ENCODE assay signal across 37 cellular contexts in genomic region chr6:3859878-3860552, GRCh38. TPM values are rescaled to one million over a fixed set of nuclear protein-coding genes. Genes with fewer than 3 reads are reported as not detected.
DNase-seq lines count a peak whose midpoint lies in the region; ATAC-seq, FAIRE-seq and TF ChIP-seq lines count a peak whose summit lies in the region.
"Had no signal": no experiment of that assay in that cellular context is flagged by ENCODE, and none has a peak within 500 bp of the region (broad histone marks: within the 10 kb centered on the region; RNA-seq: fewer than 3 reads in every experiment).

No MANE protein-coding gene starts in this region.

- H3K4me3 ChIP-seq in HepG2 (replicated peaks in 1 of 3; ENCODE audit: insufficient read depth in 1 of 3, low read depth in 2 of 3, low read length in 3 of 3) (no peak overlapping the region), right lobe of liver (no peak overlapping the region), SK-N-SH (ENCODE audit: low read depth in 2 of 2, low read length in 1 of 2) (no peak overlapping the region), endothelial cell of umbilical vein (replicated peaks in 1 of 3; ENCODE audit: insufficient read depth in 1 of 3, low read depth in 1 of 3, low read length in 3 of 3) (no peak overlapping the region), lower leg skin (ENCODE audit: low read depth, poor library complexity, severe bottlenecking) (no peak overlapping the region), transverse colon (no peak overlapping the region)
- H3K4me3 ChIP-seq: A549; BLaER1; BLaER1 treated with 17β-estradiol and CSF1 and Interleukin-3, amounts not matched to agents 10 nM and 100 nM had no signal

- no peaks in the 10 kb centered on the region for H3K79me2 ChIP-seq in HepG2 (ENCODE audit: insufficient read depth, low read length)
- H3K79me2 ChIP-seq in SK-N-SH (ENCODE audit: insufficient read depth) = no peaks in the 10 kb centered on the region
- H3K79me2 ChIP-seq in endothelial cell of umbilical vein (ENCODE audit: control insufficient read depth, insufficient read depth, low read length) = no peaks in the 10 kb centered on the region

- dilution Hi-C loops in endothelial cell of umbilical vein (cut with MboI; ENCODE audit: extremely low pct_ligation_motif_present, low sequenced_read_pairs) = no loop called here

- in situ Hi-C loops in HepG2 (cut with HindIII; ENCODE audit: extremely low pct_ligation_motif_present, low pct_unique_long_range_greater_than_20kb) (no loop called here), transverse colon (cut with MboI; ENCODE audit: low pct_ligation_motif_present in 1 of 4, low pct_unique_long_range_greater_than_20kb in 1 of 4, low sequenced_read_pairs in 3 of 4) (no loop called here)

- H3K27ac ChIP-seq in HepG2 (ENCODE audit: extremely low read length, insufficient read depth, low read length) (no peak overlapping the region), right lobe of liver (no peak overlapping the region), SK-N-SH (ENCODE audit: low read depth in 2 of 2, low read length in 1 of 2) (peak overlapping the region in 1 of 2 experiments; percentile 31; a peak in 1 of 4 replicates), endothelial cell of umbilical vein (ENCODE audit: insufficient read depth, low read depth, low read length) (no peak overlapping the region), transverse colon (no peak overlapping the region)
- H3K27ac ChIP-seq: 22Rv1; A549; BLaER1; BLaER1 treated with 17β-estradiol and CSF1 and Interleukin-3, amounts not matched to agents 10 nM and 100 nM; C4-2B had no signal

- no peaks in the 10 kb centered on the region for H3K9me3 ChIP-seq in HepG2 (ENCODE audit: low read length)
- no peaks in the 10 kb centered on the region for H3K9me3 ChIP-seq in right lobe of liver
- H3K9me3 ChIP-seq in SK-N-SH = no peaks in the 10 kb centered on the region
- no peaks in the 10 kb centered on the region for H3K9me3 ChIP-seq in endothelial cell of umbilical vein (replicated peaks; ENCODE audit: control insufficient read depth, insufficient read depth, low read length)
- no peaks in the 10 kb centered on the region for H3K9me3 ChIP-seq in T-helper 17 cell (ENCODE audit: control insufficient read depth, low read length, poor library complexity, severe bottlenecking)
- H3K9me3 ChIP-seq in transverse colon = no peaks in the 10 kb centered on the region
- H3K9me3 ChIP-seq: A549, BE2C, BLaER1 had no signal

- peaks cover 28% of the 10 kb centered on the region for H3K4me1 ChIP-seq in HepG2 (ENCODE audit: insufficient read depth, low read length)
- peaks cover 0 to 17% (median 6%) of the 10 kb centered on the region in 4 donors for H3K4me1 ChIP-seq in right lobe of liver
- H3K4me1 ChIP-seq in SK-N-SH (ENCODE audit: control insufficient read depth in 1 of 2, insufficient read depth in 2 of 2, low read depth in 1 of 2, low read length in 1 of 2) = peaks cover 4 to 7% of the 10 kb centered on the region in 2 experiments; a peak in 2 of 4 replicates
- H3K4me1 ChIP-seq in endothelial cell of umbilical vein (ENCODE audit: control insufficient read depth, extremely low read depth, insufficient read depth, low read length) = no peaks in the 10 kb centered on the region
- H3K4me1 ChIP-seq in transverse colon = no peaks in the 10 kb centered on the region
- H3K4me1 ChIP-seq: A549; BE2C; BLaER1; BLaER1 treated with 17β-estradiol and CSF1 and Interleukin-3, amounts not matched to agents 10 nM and 100 nM; Caco-2 had no signal

- intact Hi-C loops in HepG2 (cut with micrococcal nuclease; ENCODE audit: unreplicated experiment) = no loop called here
- intact Hi-C loops in right lobe of liver (cut with DNase I) = no loop called here
- intact Hi-C loops in endothelial cell of umbilical vein (cut with micrococcal nuclease) = no loop called here
- intact Hi-C loops in lower leg skin (cut with DNase I; ENCODE audit: low total_unique reads) = no loop called here
- intact Hi-C loops in transverse colon (cut with DNase I; ENCODE audit: low total_unique reads) = loop anchor here (10.0 kb wide), 1 partner anchor 75 kb away; no protein-coding TSS in a partner anchor

- H3K36me3 Mint-ChIP-seq in T-helper 17 cell (ENCODE audit: low read depth) = no peaks in the 10 kb centered on the region
- H3K36me3 Mint-ChIP-seq: CD14-positive monocyte; CD4-positive, alpha-beta memory T cell; CD4-positive, CD25-positive, alpha-beta regulatory T cell; CD8-positive, alpha-beta T cell had no signal

- H3K9me2 ChIP-seq in SK-N-SH = no peaks in the 10 kb centered on the region

- H2AFZ ChIP-seq in HepG2 (ENCODE audit: low read length) (no peak overlapping the region), SK-N-SH (ENCODE audit: low read depth) (no peak overlapping the region), endothelial cell of umbilical vein (ENCODE audit: low read depth, low read length) (no peak overlapping the region)

- H3F3A ChIP-seq in SK-N-SH (replicated peaks; ENCODE audit: insufficient read depth) = peaks cover 14% of the 10 kb centered on the region

- TF ChIP-seq RAD21 in HepG2 (CRISPR knock-in tag; IDR thresholded peaks at IDR 0.05) (no peak), SK-N-SH (IDR thresholded peaks at IDR 0.05; ENCODE audit: low read length) (no peak)

- FAIRE-seq in HepG2 (lab: Jason Lieb, UNC) (no peak), endothelial cell of umbilical vein (lab: Jason Lieb, UNC) (no peak)
- FAIRE-seq: A204.1, A549, D721Med had no signal

- ATAC-seq in HepG2 = no peak
- ATAC-seq in right lobe of liver = no peak
- no peak; the same call in 2 of the 3 replicates for ATAC-seq in SK-N-SH treated with all-trans-retinoic acid at 6 μM for 48 hours
- ATAC-seq in T-helper 17 cell = no peak
- ATAC-seq: A549; CD8-positive, alpha-beta T cell had no signal

- H3K27ac Mint-ChIP-seq in T-helper 17 cell = no peak overlapping the region
- H3K27ac Mint-ChIP-seq: B cell; CD14-positive monocyte; CD4-positive, alpha-beta memory T cell; CD4-positive, alpha-beta T cell; CD4-positive, CD25-positive, alpha-beta regulatory T cell; CD8-positive, alpha-beta T cell had no signal

- no peaks in the 10 kb centered on the region for H3K36me3 ChIP-seq in HepG2 (replicated peaks in 1 of 2; ENCODE audit: control insufficient read depth in 1 of 2, insufficient read depth in 2 of 2, low read length in 2 of 2)
- H3K36me3 ChIP-seq in right lobe of liver = no peaks in the 10 kb centered on the region
- H3K36me3 ChIP-seq in SK-N-SH (replicated peaks in 1 of 2; ENCODE audit: control insufficient read depth in 1 of 2, insufficient read depth in 2 of 2, low read length in 1 of 2) = no peaks in the 10 kb centered on the region
- H3K36me3 ChIP-seq in endothelial cell of umbilical vein (ENCODE audit: control insufficient read depth in 2 of 2, extremely low read depth in 1 of 2, insufficient read depth in 2 of 2, low read length in 2 of 2) = no peaks in the 10 kb centered on the region
- H3K36me3 ChIP-seq in transverse colon = no peaks in the 10 kb centered on the region
- H3K36me3 ChIP-seq: BE2C; BLaER1; BLaER1 treated with 17β-estradiol and CSF1 and Interleukin-3, amounts not matched to agents 10 nM and 100 nM had no signal

- no peaks in the 10 kb centered on the region for H3K27me3 ChIP-seq in HepG2 (ENCODE audit: control insufficient read depth in 1 of 2, insufficient read depth in 2 of 2, low read length in 2 of 2)
- no peaks in the 10 kb centered on the region for H3K27me3 ChIP-seq in right lobe of liver
- no peaks in the 10 kb centered on the region for H3K27me3 ChIP-seq in SK-N-SH (ENCODE audit: insufficient read depth)
- H3K27me3 ChIP-seq in endothelial cell of umbilical vein (ENCODE audit: control insufficient read depth in 2 of 2, insufficient read depth in 2 of 2, low read length in 2 of 2) = no peaks in the 10 kb centered on the region
- no peaks in the 10 kb centered on the region for H3K27me3 ChIP-seq in transverse colon
- H3K27me3 ChIP-seq: BE2C; BLaER1; BLaER1 treated with 17β-estradiol and CSF1 and Interleukin-3, amounts not matched to agents 10 nM and 100 nM had no signal

- CTCF ChIA-PET in HepG2 (lab: Yijun Ruan, JAX; ENCODE audit: low intra/inter-chr PET ratio, low total read pairs) = no interaction called here
- CTCF ChIA-PET in SK-N-SH (lab: Yijun Ruan, JAX) = interaction anchor here (0.6 to 4.5 kb wide), 3 partner anchors 10 to 127 kb away, joined by 3 to 24 read pairs (median 5); partner anchors contain the start of gene FAM50B
- CTCF ChIA-PET in endothelial cell of umbilical vein (lab: Charles Lee) = interaction anchor here (1.1 to 2.3 kb wide), 4 partner anchors 9 to 14 kb away, joined by 3 to 19 read pairs (median 10); partner anchors contain the start of gene FAM50B

- no TSS peak for BruUV-seq in HepG2 (replicated peaks; lab: Mats Ljungman, UMichigan)
- no TSS peak for BruUV-seq in endothelial cell of umbilical vein (replicated peaks; lab: Mats Ljungman, UMichigan)

- TF ChIP-seq CTCF in HepG2 (CRISPR knock-in tag; IDR thresholded peaks at IDR 0.05) = no peak
- TF ChIP-seq CTCF in right lobe of liver (IDR thresholded peaks at IDR 0.05) = no peak
- TF ChIP-seq CTCF in SK-N-SH (IDR thresholded peaks at IDR 0.05) = no peak
- TF ChIP-seq CTCF in endothelial cell of umbilical vein (IDR thresholded peaks at IDR 0.05; ENCODE audit: extremely low read depth in 1 of 2, insufficient read depth in 1 of 2, low read depth in 1 of 2, low read length in 2 of 2) = no peak
- TF ChIP-seq CTCF in lower leg skin (IDR thresholded peaks at IDR 0.05) = no peak
- TF ChIP-seq CTCF in transverse colon (IDR thresholded peaks at IDR 0.05) = no peak

- TF ChIP-seq POLR2A in HepG2 (IDR thresholded peaks at IDR 0.05; ENCODE audit: insufficient read depth in 1 of 2, low read depth in 2 of 2, low read length in 2 of 2) = no peak
- TF ChIP-seq POLR2A in right lobe of liver (IDR thresholded peaks at IDR 0.05) = no peak
- TF ChIP-seq POLR2A in endothelial cell of umbilical vein (IDR thresholded peaks at IDR 0.05; ENCODE audit: low read depth, low read length) = no peak
- no peak for TF ChIP-seq POLR2A in lower leg skin (IDR thresholded peaks at IDR 0.05)
- TF ChIP-seq POLR2A in transverse colon (IDR thresholded peaks at IDR 0.05) = no peak

- no peak for DNase-seq in HepG2 (ENCODE audit: low spot score)
- no peak for DNase-seq in right lobe of liver
- no peak for DNase-seq in SK-N-SH
- no peak for DNase-seq in endothelial cell of umbilical vein (ENCODE audit: low read depth, low spot score)
- DNase-seq in lower leg skin (ENCODE audit: low spot score in 2 of 2) = no peak
- no peak for DNase-seq in T-helper 17 cell
- DNase-seq in transverse colon = no peak
- DNase-seq: 8988T; ACHN; AML-193; BE2C; C1 segment of cervical spinal cord; Caco-2; Calu3; CD4-positive, alpha-beta memory T cell; CD4-positive, alpha-beta T cell; CD4-positive, CD25-positive, alpha-beta regulatory T cell; CD8-positive, alpha-beta memory T cell; CD8-positive, alpha-beta T cell; COR-L47; DMS 273 treated with DMSO at 0.1 percent for 48 hours; DMS153; DMS53; DMS79; DMS79 treated with DMSO at 0.1 percent for 48 hours; DND-41; EL had no signal

- no peaks in the 10 kb centered on the region for H3K9me1 ChIP-seq in endothelial cell of umbilical vein (replicated peaks; ENCODE audit: control insufficient read depth, extremely low read depth, insufficient read depth, low read length)

- H3K4me2 ChIP-seq in HepG2 (ENCODE audit: low read depth, low read length) (no peak overlapping the region), SK-N-SH (no peak overlapping the region), endothelial cell of umbilical vein (ENCODE audit: insufficient read depth, low read length) (no peak overlapping the region)
- H3K4me2 ChIP-seq: A549; BLaER1; BLaER1 treated with 17β-estradiol and CSF1 and Interleukin-3, amounts not matched to agents 10 nM and 100 nM had no signal

- POLR2A ChIA-PET in HepG2 (lab: Yijun Ruan, JAX) = no interaction called here
- POLR2A ChIA-PET in SK-N-SH (lab: Yijun Ruan, JAX) = no interaction called here
- POLR2A ChIA-PET in endothelial cell of umbilical vein (lab: Charles Lee) = no interaction called here

- WGBS in HepG2 (ENCODE audit: low lambda C conversion rate) = 69% methylated on average over 1 of the region's 1 CpG
- 70% methylated on average over 1 of the region's 1 CpG for WGBS in right lobe of liver (ENCODE audit: insufficient coverage, low coverage, low lambda C conversion rate, missing lambda C conversion rate)
- WGBS in SK-N-SH (ENCODE audit: low lambda C conversion rate) = 52% methylated on average over 1 of the region's 1 CpG
- 90 to 100% methylated on average over 1 of the region's 1 CpG for WGBS in lower leg skin, 2 donors
- 73 to 78% methylated on average over 1 of the region's 1 CpG for WGBS in transverse colon (ENCODE audit: low coverage in 1 of 2), 2 donors

- H3K4me1 Mint-ChIP-seq in T-helper 17 cell = no peaks in the 10 kb centered on the region
- H3K4me1 Mint-ChIP-seq: B cell; CD14-positive monocyte; CD4-positive, alpha-beta memory T cell; CD4-positive, CD25-positive, alpha-beta regulatory T cell; CD8-positive, alpha-beta memory T cell had no signal

- H4K20me1 ChIP-seq in HepG2 (ENCODE audit: insufficient read depth, low read length) = no peaks in the 10 kb centered on the region
- no peaks in the 10 kb centered on the region for H4K20me1 ChIP-seq in SK-N-SH (ENCODE audit: insufficient read depth)
- H4K20me1 ChIP-seq in endothelial cell of umbilical vein (replicated peaks; ENCODE audit: control insufficient read depth, extremely low read depth, insufficient read depth, low read length) = no peaks in the 10 kb centered on the region
- H4K20me1 ChIP-seq: BLaER1; BLaER1 treated with 17β-estradiol and CSF1 and Interleukin-3, amounts not matched to agents 10 nM and 100 nM had no signal

- H3K4me3 Mint-ChIP-seq in T-helper 17 cell = no peak overlapping the region
- H3K4me3 Mint-ChIP-seq: B cell; CD14-positive monocyte; CD4-positive, alpha-beta memory T cell; CD4-positive, alpha-beta T cell; CD4-positive, CD25-positive, alpha-beta regulatory T cell; CD8-positive, alpha-beta memory T cell; CD8-positive, alpha-beta T cell had no signal

- H3K27me3 Mint-ChIP-seq in T-helper 17 cell = no peaks in the 10 kb centered on the region

- TF ChIP-seq EP300 in HepG2 (IDR thresholded peaks at IDR 0.05; ENCODE audit: low read depth in 2 of 2, low read length in 2 of 2) (no peak), HepG2 (CRISPR knock-in tag; IDR thresholded peaks at IDR 0.05; ENCODE audit: borderline replicate concordance) (no peak), SK-N-SH (IDR thresholded peaks at IDR 0.05; ENCODE audit: borderline replicate concordance in 1 of 2, low read depth in 1 of 2, low read length in 1 of 2) (no peak), transverse colon (IDR thresholded peaks at IDR 0.05; ENCODE audit: low read depth) (no peak)

- H3K9ac ChIP-seq in HepG2 (ENCODE audit: insufficient read depth, low read depth, low read length) = no peak overlapping the region
- no peak overlapping the region for H3K9ac ChIP-seq in SK-N-SH
- H3K9ac ChIP-seq in endothelial cell of umbilical vein (replicated peaks; ENCODE audit: extremely low read depth, insufficient read depth, low read length) = no peak overlapping the region
- H3K9ac ChIP-seq: BLaER1; BLaER1 treated with 17β-estradiol and CSF1 and Interleukin-3, amounts not matched to agents 10 nM and 100 nM had no signal

RNA-seq across cellular contexts. Expression of gene FAM50B, which starts 10.8 kb away (rescaled TPM):
- total RNA-seq in HepG2 (2016; rRNA removed; fragmentation: Illumina TruSeq; extraction: Trizol) = not detected in 2 replicates
- not detected in 2 replicates for total RNA-seq in HepG2 (2016; cell fraction: cytosol; rRNA removed; fragmentation: Illumina TruSeq; extraction: Trizol; ENCODE audit: low read depth)
- total RNA-seq in HepG2 (2016; cell fraction: insoluble cytoplasmic fraction; rRNA removed; fragmentation: Illumina TruSeq; extraction: Trizol) = not detected in 2 replicates
- total RNA-seq in HepG2 (2016; cell fraction: membrane; rRNA removed; fragmentation: Illumina TruSeq; extraction: Trizol) = not detected in 2 replicates
- not detected in 2 replicates for total RNA-seq in HepG2 (2016; cell fraction: nucleus; rRNA removed; fragmentation: Illumina TruSeq; extraction: Trizol)
- polyA plus RNA-seq in HepG2 (2011; rRNA removed) = 0.05 TPM in 1 of 2 replicates, not detected in the other
- polyA plus RNA-seq in HepG2 (2011; cell fraction: cytosol; rRNA removed) = not detected in 2 replicates
- 0.07 TPM in 1 of 2 replicates, not detected in the other for polyA plus RNA-seq in HepG2 (2011; cell fraction: nucleus; rRNA removed)
- polyA plus RNA-seq in HepG2 (2012) = not detected in 2 replicates
- polyA plus RNA-seq in HepG2 (2016; cell fraction: cytosol; fragmentation: Illumina TruSeq; extraction: Trizol; ENCODE audit: low read depth) = not detected in 2 replicates
- polyA plus RNA-seq in HepG2 (2016; cell fraction: insoluble cytoplasmic fraction; fragmentation: Illumina TruSeq; extraction: Trizol; ENCODE audit: low read depth) = not detected in 2 replicates
- polyA plus RNA-seq in HepG2 (2016; cell fraction: membrane; fragmentation: Illumina TruSeq; extraction: Trizol; ENCODE audit: low read depth) = not detected in 2 replicates
- not detected in 2 replicates for polyA plus RNA-seq in HepG2 (2016; cell fraction: nucleus; fragmentation: Illumina TruSeq; extraction: Trizol; ENCODE audit: insufficient read depth, low read depth)
- polyA minus RNA-seq in HepG2 (2011; rRNA and poly(A)+ RNA removed; ENCODE audit: low replicate concordance) = 2.4 TPM in 1 of 2 replicates, not detected in the other
- not detected in 2 replicates for polyA minus RNA-seq in HepG2 (2011; cell fraction: cytosol; rRNA and poly(A)+ RNA removed)
- polyA minus RNA-seq in HepG2 (2011; cell fraction: nucleus; rRNA and poly(A)+ RNA removed) = not detected in 2 replicates
- total RNA-seq in right lobe of liver = 10 to 100 TPM in 1 of 6 experiments, 1 to 10 TPM in 5; 3.6 to 11.1 (median 8.5) TPM
- polyA plus RNA-seq in SK-N-SH (2012; rRNA removed) = 12.9 and 13.8 TPM in 2 replicates
- 8.0 and 10.9 TPM in 2 replicates for polyA plus RNA-seq in SK-N-SH (2012; cell fraction: cytosol; rRNA removed)
- polyA plus RNA-seq in SK-N-SH (2012; cell fraction: nucleus; rRNA removed) = 8.0 and 8.2 TPM in 2 replicates
- total RNA-seq in endothelial cell of umbilical vein = 10.0 and 10.4 TPM in 2 replicates
- 13.9 and 14.1 TPM in 2 replicates for polyA plus RNA-seq in endothelial cell of umbilical vein
- polyA plus RNA-seq in endothelial cell of umbilical vein (2011; cell fraction: cytosol; rRNA removed) = 7.9 and 9.2 TPM in 2 replicates
- 4.6 and 5.2 TPM in 2 replicates for polyA plus RNA-seq in endothelial cell of umbilical vein (2011; cell fraction: nucleus; rRNA removed)
- polyA plus RNA-seq in endothelial cell of umbilical vein (2012) = 8.7 TPM in 2 replicates
- 4.6 TPM in 2 replicates for polyA minus RNA-seq in endothelial cell of umbilical vein
- 4.3 TPM for polyA minus RNA-seq in endothelial cell of umbilical vein (2011; cell fraction: cytosol; rRNA and poly(A)+ RNA removed)
- polyA minus RNA-seq in endothelial cell of umbilical vein (2011; cell fraction: nucleus; rRNA and poly(A)+ RNA removed) = 0.87 and 2.1 TPM in 2 replicates
- total RNA-seq in lower leg skin = 10 to 100 TPM; 11.4 to 16.1 (median 13.9) TPM
- total RNA-seq in T-helper 17 cell = 1 to 10 TPM; 5.0 to 5.1 TPM
- 1 to 10 TPM in 3 of 4 donors, not detected in 1; 3.4 to 6.4 (median 5.2) TPM for total RNA-seq in transverse colon
- total RNA-seq: Caco-2 had no signal

Comparison
In these comparisons a context has a peak if more than half of its experiments do, and no peak if none do; other contexts are left out.
1. Of the 25 proteins assayed by ChIP-seq in both HepG2 and SK-N-SH: peak only in HepG2: none; only in SK-N-SH: TCF12; in both: none; in neither: 24.